17 cellular contexts compared by ENCODE assay signal in the genomic region with DNA sequence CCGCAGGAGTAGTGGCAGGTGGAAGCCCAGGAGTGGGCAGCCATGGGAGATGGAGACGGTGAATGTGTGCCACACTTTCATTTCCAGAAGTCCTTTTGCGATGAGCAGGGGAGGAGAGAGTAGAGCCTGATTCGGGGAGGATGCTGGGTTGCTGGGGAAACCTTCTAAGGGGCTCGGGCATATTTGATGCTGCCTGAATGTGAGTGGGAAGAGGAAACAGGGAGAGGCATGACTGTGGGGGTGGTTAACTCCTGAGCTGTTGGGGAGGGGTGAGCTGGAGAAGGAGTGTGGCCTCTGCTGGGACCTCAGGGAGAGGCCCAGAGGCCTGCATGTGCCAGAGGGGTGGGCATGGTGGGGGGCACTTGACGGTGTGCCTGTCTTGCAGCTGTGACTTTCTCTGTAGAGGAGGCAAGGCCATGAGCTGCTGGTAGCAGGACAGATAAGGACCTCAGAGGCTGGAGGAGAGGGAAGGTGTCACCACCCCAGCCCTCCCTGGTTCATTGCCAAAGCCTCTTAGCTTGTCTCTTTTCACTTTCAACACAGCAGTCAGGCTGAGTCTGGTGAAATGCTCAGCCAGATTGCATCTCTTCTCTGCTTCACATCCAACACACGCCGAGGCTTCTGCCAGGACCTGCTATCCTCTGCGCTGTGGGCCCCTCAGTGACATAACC. TPM values are rescaled to one million over a fixed set of nuclear protein-coding genes. Genes with fewer than 3 reads are reported as not detected.
DNase-seq lines count a peak whose midpoint lies in the region; ATAC-seq and TF ChIP-seq lines count a peak whose summit lies in the region.
"Had no signal": no experiment of that assay in that cellular context is flagged by ENCODE, and none has a peak within 500 bp of the region (broad histone marks: within the 10 kb centered on the region; RNA-seq: fewer than 3 reads in every experiment).

No MANE protein-coding gene starts in this region.

- no peaks in the 10 kb centered on the region for H3K9me3 ChIP-seq in HEK293 (ENCODE audit: control insufficient read depth, insufficient read depth, low read depth, low read length)
- H3K9me3 ChIP-seq: thoracic aorta had no signal

- intact Hi-C loops in head of caudate nucleus (cut with DNase I), result no loop called here

- no peak overlapping the region for H3K27ac ChIP-seq in HEK293 (ENCODE audit: extremely low read depth, low read depth, low read length)
- H3K27ac ChIP-seq: thoracic aorta had no signal

- ATAC-seq in HG03196 (IDR thresholded peaks at IDR 0.05; ENCODE audit: unreplicated experiment), result no peak
- ATAC-seq: activated CD8-positive, alpha-beta memory T cell treated with anti-CD3 and anti-CD28 coated beads, Interleukin-2, amount 10 ng/mL, durations not matched to agents 7 days and 5 days; HCT116 had no signal

- POLR2A ChIA-PET in HEK293 (lab: Yijun Ruan, JAX), result no interaction called here

- CTCF ChIA-PET in HEK293 (lab: Yijun Ruan, JAX), result interaction anchor here (0.9 kb wide), 1 partner anchor 55 kb away, joined by 3 read pairs; no protein-coding TSS in a partner anchor

- DNase-seq in DMS79 treated with DMSO at 0.1 percent for 48 hours (lab: John Stamatoyannopoulos, UW), result peak; percentile 72
- peak in 40 of 42 donors; percentile 13 to 83 (median 50) for DNase-seq in head of caudate nucleus
- peak; percentile 37 for DNase-seq in occipital lobe (lab: John Stamatoyannopoulos, UW)
- DNase-seq in amniotic stem cell (lab: John Stamatoyannopoulos, UW), result no peak
- no peak for DNase-seq in NOMO-1 (lab: John Stamatoyannopoulos, UW; ENCODE audit: unreplicated experiment in 2 of 2)
- DNase-seq: activated CD4-positive, alpha-beta T cell treated with anti-CD3 and anti-CD28 coated beads for 1 hour; activated CD8-positive, alpha-beta memory T cell treated with anti-CD3 and anti-CD28 coated beads, Interleukin-2, amount 10 ng/mL, durations not matched to agents 7 days and 5 days; AML-193; kidney glomerular epithelial cell; NCI-H1930; NCI-H524 treated with DMSO at 0.1 percent for 48 hours; stimulated activated CD4-positive, alpha-beta T cell treated with anti-CD3 and anti-CD28 coated beads, Interleukin-4, amount 100 ng/mL, for 1 hour had no signal

- no peaks in the 10 kb centered on the region for H3K4me1 ChIP-seq in HEK293 (ENCODE audit: control insufficient read depth, insufficient read depth, low read length)

- no peaks in the 10 kb centered on the region for H3K36me3 ChIP-seq in HEK293 (ENCODE audit: control insufficient read depth in 2 of 2, insufficient read depth in 1 of 2, low read length in 2 of 2)
- H3K36me3 ChIP-seq: thoracic aorta had no signal

- TF ChIP-seq CTCF in HEK293 (tag by site-specific recombination; IDR thresholded peaks at IDR 0.05), result no peak

- no peak overlapping the region for H3K4me3 ChIP-seq in HEK293 (ENCODE audit: low read depth, low read length)
- H3K4me3 ChIP-seq: thoracic aorta had no signal

TF ChIP-seq in HEK293, 187 proteins besides CTCF, POLR2A, EP300 and RAD21:
- TF ChIP-seq ZNF777 (tag by site-specific recombination; IDR thresholded peaks at IDR 0.05; ENCODE audit: borderline replicate concordance) (no peak), ZFHX2 (tag by site-specific recombination; conservative IDR thresholded peaks at IDR 0.05) (0 out of 2 replicates have a peak, but pooled peaks have one; percentile 23)
TF ChIP-seq in HEK293: peak in this region for 1.

RNA-seq across cellular contexts. Expression of a gene that starts 11.4 kb away (rescaled TPM):
- 8.9 TPM for total RNA-seq in occipital lobe
- total RNA-seq: M059J had no signal

RNA-seq across cellular contexts. Expression of a gene that starts 40.9 kb away (rescaled TPM):
- 39.5 TPM for total RNA-seq in occipital lobe

Comparison
In these comparisons a context has a peak if more than half of its experiments do, and no peak if none do; other contexts are left out.
1. DNase-seq: peak in DMS79 treated with DMSO at 0.1 percent for 48 hours (single experiment), head of caudate nucleus (40 of 42) and occipital lobe (single experiment); none in amniotic stem cell (single experiment) and NOMO-1 (0 of 2).